In genomic region chr7:47672966-47673365, GRCh38 we compare ENCODE assay signal across 1 cellular context.
TF ChIP-seq lines count a peak whose summit lies in the region.

No MANE protein-coding gene starts in this region.

TF ChIP-seq in HepG2, 621 proteins besides CTCF, POLR2A, EP300 and RAD21 (continued from another document):
- TF ChIP-seq ZNF251 (CRISPR knock-in tag; IDR thresholded peaks at IDR 0.05), result no peak
- no peak for TF ChIP-seq CBX2 (IDR thresholded peaks at IDR 0.05; ENCODE audit: low read depth, low read length)
- no peak for TF ChIP-seq CBX2 (CRISPR knock-in tag; IDR thresholded peaks at IDR 0.05; ENCODE audit: low read depth)
- TF ChIP-seq KMT2A (CRISPR knock-in tag; IDR thresholded peaks at IDR 0.05), result no peak
- TF ChIP-seq ZNF674 (CRISPR knock-in tag; IDR thresholded peaks at IDR 0.05; ENCODE audit: low read depth), result no peak
- no peak for TF ChIP-seq ZXDC (CRISPR knock-in tag; IDR thresholded peaks at IDR 0.05)
- peak; percentile 26; the same call in 1 of the 2 replicates for TF ChIP-seq TCF7 (IDR thresholded peaks at IDR 0.05; ENCODE audit: low read depth)
- no peak for TF ChIP-seq SAFB2 (CRISPR knock-in tag; IDR thresholded peaks at IDR 0.05; ENCODE audit: borderline replicate concordance, low read depth)
- TF ChIP-seq ARID5B (CRISPR knock-in tag; IDR thresholded peaks at IDR 0.05), result peak; percentile 33; the same call in 1 of the 2 replicates
- no peak for TF ChIP-seq ZNF274 (CRISPR knock-in tag; IDR thresholded peaks at IDR 0.05)
- TF ChIP-seq MAFK (conservative IDR thresholded peaks at IDR 0.05 in 1 of 2, IDR thresholded peaks at IDR 0.05 in 1 of 2; ENCODE audit: low read length in 2 of 2), result no peak
- TF ChIP-seq HMG20B (CRISPR knock-in tag; conservative IDR thresholded peaks at IDR 0.05), result no peak
- TF ChIP-seq MYC (CRISPR knock-in tag; IDR thresholded peaks at IDR 0.05; ENCODE audit: borderline replicate concordance), result no peak
- no peak for TF ChIP-seq MEIS1 (CRISPR knock-in tag; IDR thresholded peaks at IDR 0.05; ENCODE audit: borderline replicate concordance)
- TF ChIP-seq ZNF318 (CRISPR knock-in tag; IDR thresholded peaks at IDR 0.05), result no peak
